12 cellular contexts compared by ENCODE assay signal in the genomic region with DNA sequence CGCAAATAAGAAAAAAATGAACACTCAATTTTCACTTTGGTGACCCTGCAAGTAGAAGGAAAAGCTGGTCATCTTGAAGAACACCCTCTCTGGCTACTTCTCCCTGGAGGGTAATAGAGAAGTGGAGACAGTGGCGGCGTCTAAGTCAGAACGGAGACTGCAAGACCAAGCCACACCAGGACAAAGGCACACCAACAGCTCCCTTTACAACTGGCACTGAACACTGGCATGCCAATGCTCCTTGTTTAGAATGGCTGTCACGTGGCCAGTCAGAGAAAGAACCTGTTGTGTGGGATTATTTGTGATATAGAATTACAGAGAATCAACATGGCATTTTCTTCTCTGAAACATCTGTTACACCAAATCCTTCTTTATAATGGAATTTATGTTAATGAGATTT.
DNase-seq lines count a peak whose midpoint lies in the region; ATAC-seq, FAIRE-seq and TF ChIP-seq lines count a peak whose summit lies in the region.
"Had no signal": no experiment of that assay in that cellular context is flagged by ENCODE, and none has a peak within 500 bp of the region (broad histone marks: within the 10 kb centered on the region; RNA-seq: fewer than 3 reads in every experiment).

No MANE protein-coding gene starts in this region.

- peaks cover 8 to 61% (median 16%) of the 10 kb centered on the region in 3 donors for H3K36me3 Mint-ChIP-seq in CD8-positive, alpha-beta memory T cell

- 57 to 64% (median 61%) methylated on average over 5 of the region's 5 CpGs for WGBS in heart left ventricle, 4 donors
- 47 to 48% methylated on average over 5 of the region's 5 CpGs for whole genome bisulfite sequencing in pancreas, 2 donors

- no peaks in the 10 kb centered on the region for H3K9me3 Mint-ChIP-seq in CD8-positive, alpha-beta memory T cell
- H3K9me3 Mint-ChIP-seq: activated CD4-positive, alpha-beta memory T cell treated with anti-CD3 and anti-CD28 coated beads, Interleukin-2, amount 10 ng/mL, durations not matched to agents 7 days and 5 days; activated T-helper 2 cell treated with anti-CD3 and anti-CD28 coated beads, Interferon-gamma antibody, Interleukin-2, Interleukin-4, amounts not matched to agents 10 μg/mL and 5 μg/mL and 100 μg/mL, durations not matched to agents 14 hours and 24 hours and 36 hours had no signal

- no peak for DNase-seq in CD8-positive, alpha-beta memory T cell
- DNase-seq in NCI-H524 (lab: John Stamatoyannopoulos, UW) (peak; percentile 17 to 73), heart left ventricle (peak in 2 of 5 donors; percentile 13 to 37), pancreas (peak in 3 of 6 donors; percentile 15 to 34 (median 31)), AML-193 (lab: John Stamatoyannopoulos, UW) (no peak), urothelium cell line (ENCODE audit: low spot score) (no peak)
- DNase-seq: activated CD4-positive, alpha-beta memory T cell treated with anti-CD3 and anti-CD28 coated beads, Interleukin-2, amount 10 ng/mL, durations not matched to agents 7 days and 5 days had no signal

- H3K36me3 ChIP-seq in CD8-positive, alpha-beta memory T cell (ENCODE audit: insufficient read depth, low read length), result peaks cover 14% of the 10 kb centered on the region
- H3K36me3 ChIP-seq in heart left ventricle (peaks cover 0 to 90% (median 48%) of the 10 kb centered on the region in 9 donors), pancreas (peaks cover 0 to 19% (median 8%) of the 10 kb centered on the region in 3 donors)

- POLR2A ChIA-PET in CD8-positive, alpha-beta memory T cell (lab: Charles Lee), result no interaction called here

- no peak for TF ChIP-seq POLR2A in heart left ventricle (IDR thresholded peaks at IDR 0.05)

- H3K27ac Mint-ChIP-seq in CD8-positive, alpha-beta memory T cell, result peak overlapping the region in 6 of 8 donors; percentile 44 to 64 (median 57)
- H3K27ac Mint-ChIP-seq: activated CD4-positive, alpha-beta memory T cell treated with anti-CD3 and anti-CD28 coated beads, Interleukin-2, amount 10 ng/mL, durations not matched to agents 7 days and 5 days; activated T-helper 2 cell treated with anti-CD3 and anti-CD28 coated beads, Interferon-gamma antibody, Interleukin-2, Interleukin-4, amounts not matched to agents 10 μg/mL and 5 μg/mL and 100 μg/mL, durations not matched to agents 14 hours and 24 hours and 36 hours had no signal

- FAIRE-seq in pancreas (lab: Jason Lieb, UNC) (no peak), urothelium cell line (lab: Jason Lieb, UNC) (no peak)

- ATAC-seq in heart left ventricle (peak; percentile 75 to 87 (median 78)), pancreas (peak; percentile 69 to 92 (median 83)), GM21528 (IDR thresholded peaks at IDR 0.05; ENCODE audit: low FRiP score, unreplicated experiment) (no peak), esophagus mucosa (no peak)

- no peaks in the 10 kb centered on the region for H3K27me3 Mint-ChIP-seq in CD8-positive, alpha-beta memory T cell
- H3K27me3 Mint-ChIP-seq: activated CD4-positive, alpha-beta memory T cell treated with anti-CD3 and anti-CD28 coated beads, Interleukin-2, amount 10 ng/mL, durations not matched to agents 7 days and 5 days had no signal

- H3K27me3 ChIP-seq in CD8-positive, alpha-beta memory T cell (ENCODE audit: insufficient read depth, low read length, poor library complexity, severe bottlenecking), result no peaks in the 10 kb centered on the region
- H3K27me3 ChIP-seq in heart left ventricle (no peaks in the 10 kb centered on the region), pancreas (no peaks in the 10 kb centered on the region)
- H3K27me3 ChIP-seq: ascending aorta; BLaER1 treated with 17β-estradiol and CSF1 and Interleukin-3, amounts not matched to agents 10 nM and 100 nM had no signal

- H3K4me3 ChIP-seq in CD8-positive, alpha-beta memory T cell (ENCODE audit: low read length), result no peak overlapping the region
- no peak overlapping the region for H3K4me3 ChIP-seq in heart left ventricle
- no peak overlapping the region for H3K4me3 ChIP-seq in pancreas
- H3K4me3 ChIP-seq: ascending aorta; BLaER1 treated with 17β-estradiol and CSF1 and Interleukin-3, amounts not matched to agents 10 nM and 100 nM had no signal

- CTCF ChIA-PET in CD8-positive, alpha-beta memory T cell (lab: Charles Lee), result no interaction called here

- TF ChIP-seq CTCF in heart left ventricle (IDR thresholded peaks at IDR 0.05), result no peak
- TF ChIP-seq CTCF in pancreas (IDR thresholded peaks at IDR 0.05), result no peak

- intact Hi-C loops in heart left ventricle (cut with DNase I), result loop anchor here in 3 of 10 donors (5.0 to 10.0 kb wide), 3 partner anchors 70 to 140 kb away; a partner anchor contains a TSS
- intact Hi-C loops in pancreas (cut with DNase I), result no loop called here

- H3K9me3 ChIP-seq in CD8-positive, alpha-beta memory T cell (ENCODE audit: low read length), result no peaks in the 10 kb centered on the region
- H3K9me3 ChIP-seq in heart left ventricle, result no peaks in the 10 kb centered on the region
- no peaks in the 10 kb centered on the region for H3K9me3 ChIP-seq in pancreas
- H3K9me3 ChIP-seq: ascending aorta; BLaER1 treated with 17β-estradiol and CSF1 and Interleukin-3, amounts not matched to agents 10 nM and 100 nM had no signal

- peaks cover 13 to 23% (median 19%) of the 10 kb centered on the region in 3 donors for H3K4me1 Mint-ChIP-seq in CD8-positive, alpha-beta memory T cell

- no peak overlapping the region for H3K27ac ChIP-seq in CD8-positive, alpha-beta memory T cell (ENCODE audit: low read depth, low read length)
- H3K27ac ChIP-seq in heart left ventricle, result peak overlapping the region in 2 of 12 donors; percentile 13 to 39
- no peak overlapping the region for H3K27ac ChIP-seq in pancreas
- H3K27ac ChIP-seq: BLaER1 treated with 17β-estradiol and CSF1 and Interleukin-3, amounts not matched to agents 10 nM and 100 nM had no signal

- peaks cover 2% of the 10 kb centered on the region for H3K4me1 ChIP-seq in CD8-positive, alpha-beta memory T cell (ENCODE audit: insufficient read depth, low read length)
- peaks cover 0 to 19% (median 12%) of the 10 kb centered on the region in 12 donors for H3K4me1 ChIP-seq in heart left ventricle
- H3K4me1 ChIP-seq in pancreas, result no peaks in the 10 kb centered on the region

- H3K4me3 Mint-ChIP-seq in CD8-positive, alpha-beta memory T cell, result no peak overlapping the region
- H3K4me3 Mint-ChIP-seq: activated CD4-positive, alpha-beta memory T cell treated with anti-CD3 and anti-CD28 coated beads, Interleukin-2, amount 10 ng/mL, durations not matched to agents 7 days and 5 days had no signal

Comparison
In these comparisons a context has a peak if more than half of its experiments do, and no peak if none do; other contexts are left out.
1. DNase-seq: peak in NCI-H524 (2 of 2); none in CD8-positive, alpha-beta memory T cell (0 of 5), AML-193 (0 of 2) and urothelium cell line (single experiment).
2. ATAC-seq: peak in heart left ventricle (4 of 4) and pancreas (4 of 4); none in GM21528 (single experiment) and esophagus mucosa (single experiment).